In genomic region chr9:93107151-93107824, GRCh38 we compare ENCODE assay signal across 14 cellular contexts. TPM values are rescaled to one million over a fixed set of nuclear protein-coding genes. Genes with fewer than 3 reads are reported as not detected.
DNase-seq lines count a peak whose midpoint lies in the region; ATAC-seq and TF ChIP-seq lines count a peak whose summit lies in the region.
"Had no signal": no experiment of that assay in that cellular context is flagged by ENCODE, and none has a peak within 500 bp of the region (broad histone marks: within the 10 kb centered on the region; RNA-seq: fewer than 3 reads in every experiment).

No MANE protein-coding gene starts in this region.

- peaks cover 0 to 57% (median 0%) of the 10 kb centered on the region in 12 donors for H3K4me1 ChIP-seq in heart left ventricle
- H3K4me1 ChIP-seq in left ventricle myocardium inferior, result peaks cover 12% of the 10 kb centered on the region
- H3K4me1 ChIP-seq in adrenal gland (replicated peaks in 1 of 2), result peaks cover 17 to 25% of the 10 kb centered on the region in 2 donors
- no peaks in the 10 kb centered on the region for H3K4me1 ChIP-seq in uterus
- no peaks in the 10 kb centered on the region for H3K4me1 ChIP-seq in hepatocyte (ENCODE audit: insufficient read depth)

- H3K27ac ChIP-seq in heart left ventricle (no peak overlapping the region), left ventricle myocardium inferior (replicated peaks) (no peak overlapping the region), adrenal gland (no peak overlapping the region), uterus (no peak overlapping the region), hepatocyte (no peak overlapping the region), WERI-Rb-1 (no peak overlapping the region)

- no peaks in the 10 kb centered on the region for H3K9me2 ChIP-seq in hepatocyte (replicated peaks; ENCODE audit: insufficient read depth)

- peaks cover 4% of the 10 kb centered on the region for H4K20me1 ChIP-seq in hepatocyte (ENCODE audit: insufficient read depth, poor library complexity, severe bottlenecking)

- H3K36me3 ChIP-seq in heart left ventricle (peaks cover 0 to 40% (median 21%) of the 10 kb centered on the region in 9 donors), left ventricle myocardium inferior (peaks cover 39% of the 10 kb centered on the region), adrenal gland (replicated peaks in 1 of 2) (peaks cover 0 to 30% of the 10 kb centered on the region in 2 donors), uterus (no peaks in the 10 kb centered on the region), hepatocyte (replicated peaks; ENCODE audit: insufficient read depth, low read depth) (no peaks in the 10 kb centered on the region), WERI-Rb-1 (0 out of 2 replicates have a peak, but pooled peaks cover 2% of the 10 kb centered on the region)

- no peak for TF ChIP-seq CTCF in heart left ventricle (IDR thresholded peaks at IDR 0.05)
- no peak for TF ChIP-seq CTCF in left ventricle myocardium inferior (IDR thresholded peaks at IDR 0.05; ENCODE audit: borderline replicate concordance)
- TF ChIP-seq CTCF in adrenal gland (IDR thresholded peaks at IDR 0.05), result no peak
- TF ChIP-seq CTCF in uterus (IDR thresholded peaks at IDR 0.05), result no peak
- TF ChIP-seq CTCF in hepatocyte (IDR thresholded peaks at IDR 0.05; ENCODE audit: poor library complexity), result no peak
- TF ChIP-seq CTCF in WERI-Rb-1 (IDR thresholded peaks at IDR 0.05; ENCODE audit: low read depth, low read length), result no peak

- H3K27me3 ChIP-seq in heart left ventricle (no peaks in the 10 kb centered on the region), left ventricle myocardium inferior (ENCODE audit: low read depth) (no peaks in the 10 kb centered on the region), adrenal gland (no peaks in the 10 kb centered on the region), uterus (no peaks in the 10 kb centered on the region), hepatocyte (no peaks in the 10 kb centered on the region), WERI-Rb-1 (ENCODE audit: insufficient read depth, low read depth, severe bottlenecking) (no peaks in the 10 kb centered on the region)

- peak in 3 of 5 donors; percentile 14 to 40 (median 16) for DNase-seq in heart left ventricle
- DNase-seq in left ventricle myocardium inferior, result no peak
- DNase-seq in adrenal gland, result peak; percentile 0 to 51 (median 13)
- DNase-seq in mesenteric fat pad (ENCODE audit: low spot score), result peak; percentile 71
- DNase-seq in uterus, result peak; percentile 10
- no peak for DNase-seq in hepatocyte (ENCODE audit: low spot score)
- no peak for DNase-seq in WERI-Rb-1
- DNase-seq: cerebellar nuclear complex, KBM-7, naive B cell, NCI-H2081 treated with DMSO at 0.1 percent for 48 hours, NCI-H526 treated with DMSO at 0.1 percent for 48 hours, substantia nigra had no signal

- no peak overlapping the region for H2AFZ ChIP-seq in hepatocyte

- H3K4me3 ChIP-seq in heart left ventricle (no peak overlapping the region), left ventricle myocardium inferior (no peak overlapping the region), adrenal gland (no peak overlapping the region), uterus (no peak overlapping the region), hepatocyte (no peak overlapping the region), WERI-Rb-1 (ENCODE audit: low read depth, low read length) (no peak overlapping the region)

- intact Hi-C loops in heart left ventricle (cut with DNase I) (loop anchor here in 4 of 10 donors (2.0 to 10.0 kb wide), 8 partner anchors 102 to 338 kb away; no protein-coding TSS in a partner anchor), left ventricle myocardium inferior (cut with micrococcal nuclease) (no loop called here), adrenal gland (cut with DNase I) (loop anchor here (5.0 to 10.0 kb wide), 3 partner anchors 55 to 198 kb away; no protein-coding TSS in a partner anchor), uterus (cut with DNase I; ENCODE audit: low total_unique reads) (no loop called here)

- no peak for TF ChIP-seq POLR2A in heart left ventricle (IDR thresholded peaks at IDR 0.05)
- no peak for TF ChIP-seq POLR2A in adrenal gland (IDR thresholded peaks at IDR 0.05)
- TF ChIP-seq POLR2A in uterus (IDR thresholded peaks at IDR 0.05), result no peak

- H3K4me2 ChIP-seq in hepatocyte, result no peak overlapping the region

- ATAC-seq in heart left ventricle (no peak), HG02623 (IDR thresholded peaks at IDR 0.05; ENCODE audit: unreplicated experiment) (no peak)

- 80 to 91% (median 85%) methylated on average over 14 of the region's 14 CpGs for WGBS in heart left ventricle, 4 donors
- 80 to 90% (median 88%) methylated on average over 5 to 14 of the region's 14 CpGs for WGBS in adrenal gland, 4 donors
- WGBS in hepatocyte (ENCODE audit: low lambda C conversion rate, missing lambda C conversion rate), result 86% methylated on average over 14 of the region's 14 CpGs

- peaks cover 51% of the 10 kb centered on the region for H3K79me2 ChIP-seq in hepatocyte

- peaks cover 0 to 13% (median 2%) of the 10 kb centered on the region in 12 donors for H3K9me3 ChIP-seq in heart left ventricle
- peaks cover 10% of the 10 kb centered on the region for H3K9me3 ChIP-seq in left ventricle myocardium inferior (replicated peaks)
- peaks cover 0 to 12% (median 0%) of the 10 kb centered on the region in 3 donors for H3K9me3 ChIP-seq in adrenal gland (replicated peaks in 1 of 3)
- peaks cover 0 to 10% of the 10 kb centered on the region in 2 donors for H3K9me3 ChIP-seq in uterus
- no peaks in the 10 kb centered on the region for H3K9me3 ChIP-seq in hepatocyte (ENCODE audit: low read depth)
- H3K9me3 ChIP-seq in WERI-Rb-1 (ENCODE audit: severe bottlenecking), result no peaks in the 10 kb centered on the region

RNA-seq across cellular contexts. Expression of gene CARD19, which starts 11.3 kb away (rescaled TPM):
- total RNA-seq in heart left ventricle (10 to 100 TPM; 24.2 to 46.2 (median 27.5) TPM), left ventricle myocardium inferior (35.8 TPM), adrenal gland (10 to 100 TPM; 29.7 to 75.0 (median 39.2) TPM), mesenteric fat pad (38.9 TPM), uterus (10 to 100 TPM; 23.7 to 71.4 (median 40.9) TPM), hepatocyte (45.3 and 51.3 TPM in 2 replicates)
- polyA plus RNA-seq in heart left ventricle (10 to 100 TPM; 38.9 to 42.7 TPM), adrenal gland (10 to 100 TPM; 10.7 to 69.1 (median 68.4) TPM), hepatocyte (67.5 and 72.1 TPM in 2 replicates)

RNA-seq across cellular contexts. Expression of gene NINJ1, which starts 26.8 kb away (rescaled TPM):
- total RNA-seq in heart left ventricle, result 10 to 100 TPM; 42.2 to 96.1 (median 56.3) TPM
- 10 to 100 TPM; 52.0 to 52.9 TPM for polyA plus RNA-seq in heart left ventricle
- 53.7 TPM for total RNA-seq in left ventricle myocardium inferior
- 100 to 1,000 TPM; 122 to 339 (median 181) TPM for total RNA-seq in adrenal gland
- polyA plus RNA-seq in adrenal gland, result 100 to 1,000 TPM in 2 of 3 donors, 10 to 100 TPM in 1; 31.1 to 135 (median 101) TPM
- 58.8 TPM for total RNA-seq in mesenteric fat pad
- total RNA-seq in uterus, result 10 to 100 TPM; 20.6 to 87.4 (median 44.2) TPM
- total RNA-seq in hepatocyte, result 55.4 and 67.9 TPM in 2 replicates
- 114 and 135 TPM in 2 replicates for polyA plus RNA-seq in hepatocyte

RNA-seq across cellular contexts. Expression of gene SUSD3, which starts 48.8 kb away (rescaled TPM):
- total RNA-seq in heart left ventricle, result 1 to 10 TPM in 2 of 9 donors, under 1 TPM in 5, not detected in 2; 0.29 to 5.2 (median 0.56) TPM
- polyA plus RNA-seq in heart left ventricle, result under 1 TPM in 1 of 2 donors, not detected in 1; 0.50 TPM
- 0.60 TPM for total RNA-seq in left ventricle myocardium inferior
- total RNA-seq in adrenal gland, result 1 to 10 TPM; 1.4 to 4.9 (median 3.3) TPM
- 1 to 10 TPM in 2 of 3 donors, under 1 TPM in 1; 0.60 to 1.7 (median 1.1) TPM for polyA plus RNA-seq in adrenal gland
- total RNA-seq in mesenteric fat pad, result 2.0 TPM
- 10 to 100 TPM in 3 of 4 donors, 1 to 10 TPM in 1; 9.3 to 52.7 (median 14.7) TPM for total RNA-seq in uterus
- 11.4 and 14.3 TPM in 2 replicates for total RNA-seq in hepatocyte
- 13.5 and 17.3 TPM in 2 replicates for polyA plus RNA-seq in hepatocyte

Comparison
In these comparisons a context has a peak if more than half of its experiments do, and no peak if none do; other contexts are left out.
1. DNase-seq: peak in heart left ventricle (3 of 5), adrenal gland (7 of 7), mesenteric fat pad (single experiment) and uterus (2 of 2); none in left ventricle myocardium inferior (single experiment), hepatocyte (single experiment) and WERI-Rb-1 (single experiment).
2. intact Hi-C loops: an anchor here in adrenal gland (5.0 to 10.0 kb wide); none called in left ventricle myocardium inferior and uterus.